ENCODE assay signal across 1 cellular context in the genomic region with DNA sequence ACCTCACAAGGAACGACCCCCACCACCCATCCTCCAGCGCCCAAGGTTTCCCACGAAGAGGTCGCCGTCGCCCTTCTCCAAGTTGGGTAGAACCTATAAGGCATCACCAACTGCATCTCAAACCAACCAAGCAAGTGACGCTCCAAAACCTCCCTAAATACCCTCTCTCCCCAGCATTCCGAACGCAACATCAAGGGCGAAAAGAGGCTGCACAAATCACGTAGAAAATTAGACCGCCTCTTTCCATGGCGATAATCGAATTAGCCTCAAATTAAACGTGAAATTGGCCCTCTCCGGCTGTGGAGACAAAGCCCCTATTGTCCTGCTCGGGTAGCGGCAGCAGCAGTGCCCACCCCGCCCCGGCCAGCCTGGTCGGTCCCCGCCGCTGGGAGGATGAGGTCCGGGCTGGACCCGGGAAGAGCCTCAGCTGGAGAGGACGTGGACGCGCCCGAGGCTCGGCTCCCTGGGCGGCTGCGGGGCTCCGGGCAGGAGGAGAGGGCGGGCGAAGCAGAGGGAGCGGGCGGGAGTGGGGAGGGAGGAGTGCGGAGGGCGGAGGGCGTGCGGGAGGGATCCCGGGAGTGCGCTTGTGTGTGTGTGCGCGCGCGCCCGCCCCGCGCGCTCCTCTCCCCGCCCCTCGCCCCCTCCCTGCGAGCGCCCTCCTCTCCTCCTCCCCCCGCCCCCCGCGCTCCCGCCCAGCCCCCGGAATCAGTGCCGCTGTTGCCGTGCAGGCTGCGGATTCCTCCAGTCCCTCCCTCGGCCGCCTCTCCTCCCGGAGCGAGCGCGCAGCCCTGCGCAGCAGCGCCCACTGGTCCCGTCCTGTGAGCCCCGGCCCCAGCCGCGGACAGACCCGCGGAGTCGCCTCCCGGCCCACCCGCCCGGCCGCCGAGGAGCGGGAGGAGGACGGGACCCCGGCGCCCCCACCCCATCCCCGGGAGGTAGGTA.
TF ChIP-seq lines count a peak whose summit lies in the region.

A gene (plus strand): TSS at position 744 of the 942 bp plus-strand sequence. CDS start 70,092 bp downstream, outside the sequence.

TF ChIP-seq in IMR-90, 13 proteins besides CTCF, POLR2A, EP300 and RAD21:
- no peak for TF ChIP-seq RCOR1 (IDR thresholded peaks at IDR 0.05; ENCODE audit: insufficient replicate concordance, low read length)
- TF ChIP-seq RFX5 (IDR thresholded peaks at IDR 0.05; ENCODE audit: low read depth, low read length) = 0 out of 2 replicates have a peak, but pooled peaks have one; percentile 15
- peak; percentile 98 for TF ChIP-seq MAZ (IDR thresholded peaks at IDR 0.05; ENCODE audit: borderline replicate concordance, low read depth, low read length)
- TF ChIP-seq, protein P1, sequence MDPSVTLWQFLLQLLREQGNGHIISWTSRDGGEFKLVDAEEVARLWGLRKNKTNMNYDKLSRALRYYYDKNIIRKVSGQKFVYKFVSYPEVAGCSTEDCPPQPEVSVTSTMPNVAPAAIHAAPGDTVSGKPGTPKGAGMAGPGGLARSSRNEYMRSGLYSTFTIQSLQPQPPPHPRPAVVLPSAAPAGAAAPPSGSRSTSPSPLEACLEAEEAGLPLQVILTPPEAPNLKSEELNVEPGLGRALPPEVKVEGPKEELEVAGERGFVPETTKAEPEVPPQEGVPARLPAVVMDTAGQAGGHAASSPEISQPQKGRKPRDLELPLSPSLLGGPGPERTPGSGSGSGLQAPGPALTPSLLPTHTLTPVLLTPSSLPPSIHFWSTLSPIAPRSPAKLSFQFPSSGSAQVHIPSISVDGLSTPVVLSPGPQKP (IDR thresholded peaks at IDR 0.05; ENCODE audit: borderline replicate concordance, low read depth, low read length) = no peak
